ENCODE assay signal across 6 cellular contexts in genomic region chr6:30741789-30742315, GRCh38. TPM values are rescaled to one million over a fixed set of nuclear protein-coding genes. Genes with fewer than 3 reads are reported as not detected.
DNase-seq lines count a peak whose midpoint lies in the region; ATAC-seq and TF ChIP-seq lines count a peak whose summit lies in the region.

No MANE protein-coding gene starts in this region.

- no peaks in the 10 kb centered on the region for H4K20me1 ChIP-seq in KMS-11 (ENCODE audit: insufficient read depth)

- H3K79me2 ChIP-seq in KMS-11 (ENCODE audit: insufficient read depth, low read depth) = no peaks in the 10 kb centered on the region

- no peaks in the 10 kb centered on the region for H3K36me3 ChIP-seq in KMS-11 (ENCODE audit: insufficient read depth)

- H3K9me3 Mint-ChIP-seq in progenitor cell of endocrine pancreas (ENCODE audit: low read depth) = no peaks in the 10 kb centered on the region

- peaks cover 21% of the 10 kb centered on the region for H3K4me1 Mint-ChIP-seq in progenitor cell of endocrine pancreas (ENCODE audit: low read depth)

- peaks cover 34% of the 10 kb centered on the region for H3K4me1 ChIP-seq in KMS-11 (ENCODE audit: low read depth, poor library complexity, severe bottlenecking)

- no peaks in the 10 kb centered on the region for H3K27me3 Mint-ChIP-seq in progenitor cell of endocrine pancreas

- no peak for ATAC-seq in GM21526 (IDR thresholded peaks at IDR 0.05; ENCODE audit: low FRiP score, unreplicated experiment)

- no peaks in the 10 kb centered on the region for H3K27me3 ChIP-seq in KMS-11 (ENCODE audit: insufficient read depth, low read depth)

- H3K36me3 Mint-ChIP-seq in progenitor cell of endocrine pancreas (ENCODE audit: insufficient read depth) = peaks cover 20% of the 10 kb centered on the region

- DNase-seq in progenitor cell of endocrine pancreas (ENCODE audit: low spot score, unreplicated experiment) (no peak), retina (no peak)
- no peak for DNase-seq in activated CD4-positive, CD25-positive, alpha-beta regulatory T cell (lab: John Stamatoyannopoulos, UW)

- no peak overlapping the region for H3K4me3 ChIP-seq in KMS-11 (IDR thresholded peaks at IDR 0.05; ENCODE audit: insufficient read depth, low read depth, low read length)

- TF ChIP-seq CTCF in KMS-11 (conservative IDR thresholded peaks at IDR 0.05; ENCODE audit: low read depth, low read length) = no peak
- TF ChIP-seq CTCF in progenitor cell of endocrine pancreas (IDR thresholded peaks at IDR 0.05; ENCODE audit: unreplicated experiment) = no peak

- peak overlapping the region; percentile 40; the same call in 1 of the 2 replicates for H3K9ac ChIP-seq in KMS-11

- peak overlapping the region; percentile 91 for H3K4me3 Mint-ChIP-seq in progenitor cell of endocrine pancreas (ENCODE audit: low read depth)

- peak overlapping the region; percentile 93 for H3K27ac Mint-ChIP-seq in progenitor cell of endocrine pancreas

- H3K4me2 ChIP-seq in KMS-11 = peak overlapping the region; percentile 98

- peak overlapping the region; percentile 89 for H2AFZ ChIP-seq in KMS-11 (ENCODE audit: low read depth)

- H3K27ac ChIP-seq in KMS-11 (no peak overlapping the region), cingulate gyrus (ENCODE audit: low read depth, low read length) (peak overlapping the region; percentile 73)

RNA-seq across cellular contexts. Expression of gene FLOT1, which starts 0.6 kb away (rescaled TPM):
- 111 and 115 TPM in 2 replicates for total RNA-seq in progenitor cell of endocrine pancreas

RNA-seq across cellular contexts. Expression of gene IER3, which starts 2.5 kb away (rescaled TPM):
- total RNA-seq in progenitor cell of endocrine pancreas = 22.1 and 23.2 TPM in 2 replicates

RNA-seq across cellular contexts. Expression of gene TUBB, which starts 21.7 kb away (rescaled TPM):
- 1,227 and 1,272 TPM in 2 replicates for total RNA-seq in progenitor cell of endocrine pancreas

RNA-seq across cellular contexts. Expression of gene MDC1, which starts 24.8 kb away (rescaled TPM):
- 58.5 and 67.6 TPM in 2 replicates for total RNA-seq in progenitor cell of endocrine pancreas

RNA-seq across cellular contexts. Expression of gene NRM, which starts 51.1 kb away (rescaled TPM):
- 35.5 and 37.9 TPM in 2 replicates for total RNA-seq in progenitor cell of endocrine pancreas
